Comparison of ENCODE assay signal across 1 cellular context in the genomic region with DNA sequence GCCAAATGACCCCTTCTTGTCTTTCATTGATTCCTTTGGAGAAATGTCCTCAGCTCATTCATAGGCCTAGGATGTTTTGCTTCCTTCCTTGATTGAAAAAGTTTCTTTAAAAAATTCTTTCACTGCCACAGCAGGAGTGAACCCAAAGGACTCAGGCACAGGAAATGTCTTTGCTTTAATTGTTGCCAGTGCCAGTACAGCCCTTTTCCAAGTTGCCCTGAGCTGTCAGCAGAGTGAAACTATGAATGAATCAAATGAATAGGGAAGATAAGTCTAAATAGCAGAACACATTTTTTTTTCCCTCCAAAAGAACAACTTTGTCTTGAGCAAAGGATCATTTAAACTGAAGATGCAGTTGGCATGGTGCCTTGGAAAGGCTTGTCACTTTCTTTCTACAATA.
TF ChIP-seq lines count a peak whose summit lies in the region.

No MANE protein-coding gene starts in this region.

TF ChIP-seq in IMR-90, 13 proteins besides CTCF, POLR2A, EP300 and RAD21:
- TF ChIP-seq SMC3 (IDR thresholded peaks at IDR 0.05; ENCODE audit: low read depth, low read length) (no peak), BHLHE40 (IDR thresholded peaks at IDR 0.05; ENCODE audit: low read depth, low read length) (no peak), NFE2L2 (IDR thresholded peaks at IDR 0.05; ENCODE audit: low read depth, low read length) (no peak), MAZ (IDR thresholded peaks at IDR 0.05; ENCODE audit: borderline replicate concordance, low read depth, low read length) (no peak), CEBPB (IDR thresholded peaks at IDR 0.05; ENCODE audit: low read depth, low read length) (no peak), RCOR1 (IDR thresholded peaks at IDR 0.05; ENCODE audit: insufficient replicate concordance, low read length) (no peak), MXI1 (IDR thresholded peaks at IDR 0.05; ENCODE audit: borderline replicate concordance, low read depth, low read length) (no peak), RFX5 (IDR thresholded peaks at IDR 0.05; ENCODE audit: low read depth, low read length) (no peak), FOS (IDR thresholded peaks at IDR 0.05; ENCODE audit: low read depth, low read length) (no peak), MAFK (IDR thresholded peaks at IDR 0.05; ENCODE audit: low read depth, low read length) (no peak), CHD1 (IDR thresholded peaks at IDR 0.05; ENCODE audit: low read depth, low read length) (no peak)
- TF ChIP-seq, protein P1, sequence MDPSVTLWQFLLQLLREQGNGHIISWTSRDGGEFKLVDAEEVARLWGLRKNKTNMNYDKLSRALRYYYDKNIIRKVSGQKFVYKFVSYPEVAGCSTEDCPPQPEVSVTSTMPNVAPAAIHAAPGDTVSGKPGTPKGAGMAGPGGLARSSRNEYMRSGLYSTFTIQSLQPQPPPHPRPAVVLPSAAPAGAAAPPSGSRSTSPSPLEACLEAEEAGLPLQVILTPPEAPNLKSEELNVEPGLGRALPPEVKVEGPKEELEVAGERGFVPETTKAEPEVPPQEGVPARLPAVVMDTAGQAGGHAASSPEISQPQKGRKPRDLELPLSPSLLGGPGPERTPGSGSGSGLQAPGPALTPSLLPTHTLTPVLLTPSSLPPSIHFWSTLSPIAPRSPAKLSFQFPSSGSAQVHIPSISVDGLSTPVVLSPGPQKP (IDR thresholded peaks at IDR 0.05; ENCODE audit: borderline replicate concordance, low read depth, low read length): no peak
- TF ChIP-seq, protein P2, sequence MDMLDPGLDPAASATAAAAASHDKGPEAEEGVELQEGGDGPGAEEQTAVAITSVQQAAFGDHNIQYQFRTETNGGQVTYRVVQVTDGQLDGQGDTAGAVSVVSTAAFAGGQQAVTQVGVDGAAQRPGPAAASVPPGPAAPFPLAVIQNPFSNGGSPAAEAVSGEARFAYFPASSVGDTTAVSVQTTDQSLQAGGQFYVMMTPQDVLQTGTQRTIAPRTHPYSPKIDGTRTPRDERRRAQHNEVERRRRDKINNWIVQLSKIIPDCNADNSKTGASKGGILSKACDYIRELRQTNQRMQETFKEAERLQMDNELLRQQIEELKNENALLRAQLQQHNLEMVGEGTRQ (IDR thresholded peaks at IDR 0.05; ENCODE audit: low read depth, low read length): no peak
